17 cellular contexts compared by ENCODE assay signal in the genomic region with DNA sequence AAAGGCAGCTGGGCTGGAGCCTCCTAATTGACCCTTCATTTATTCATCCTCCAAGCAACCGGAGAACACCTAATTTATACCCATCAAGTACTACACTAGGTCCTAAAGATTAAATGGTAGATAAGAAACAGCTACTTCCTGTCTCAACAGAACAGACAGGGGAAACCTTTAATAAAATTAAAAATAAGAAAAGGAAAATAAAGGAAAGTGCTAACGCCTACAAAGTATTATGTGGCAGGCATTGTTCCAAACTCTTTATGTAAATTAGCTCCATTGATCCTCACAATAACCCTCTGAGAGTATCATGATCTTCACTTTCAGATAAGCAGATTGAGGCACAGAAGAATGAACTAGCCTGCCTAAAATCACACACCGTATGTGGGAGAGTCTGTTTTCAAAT.
"Had no signal": no experiment of that assay in that cellular context is flagged by ENCODE, and none has a peak within 500 bp of the region (broad histone marks: within the 10 kb centered on the region; RNA-seq: fewer than 3 reads in every experiment).

No MANE protein-coding gene starts in this region.

- H3K9me3 ChIP-seq: heart left ventricle, spleen, testis had no signal

- H3K27me3 ChIP-seq: dorsolateral prefrontal cortex, heart left ventricle, spleen, testis, tibial nerve had no signal

- H3K36me3 Mint-ChIP-seq: naive thymus-derived CD4-positive, alpha-beta T cell; stimulated activated naive B cell treated with anti-CD40 and anti-IgM and Interleukin-4, amounts not matched to agents 10 μg/mL and 1 μg/mL and 100 μg/mL, for 72 hours had no signal

- H3K4me1 Mint-ChIP-seq: naive thymus-derived CD4-positive, alpha-beta T cell; nephron progenitor cell; stimulated activated naive B cell treated with anti-CD40 and anti-IgM and Interleukin-4, amounts not matched to agents 10 μg/mL and 1 μg/mL and 100 μg/mL, for 72 hours; stimulated activated naive CD8-positive, alpha-beta T cell treated with anti-CD3 and anti-CD28 coated beads, Interleukin-15, amount 100 ng/mL, for 72 hours had no signal

- H3K27ac ChIP-seq: dorsolateral prefrontal cortex, heart left ventricle, spleen, testis, tibial nerve had no signal

- H3K4me3 ChIP-seq: dorsolateral prefrontal cortex, heart left ventricle, spleen, testis, tibial nerve had no signal

- H3K27ac Mint-ChIP-seq: naive thymus-derived CD4-positive, alpha-beta T cell; nephron progenitor cell; stimulated activated naive B cell treated with anti-CD40 and anti-IgM and Interleukin-4, amounts not matched to agents 10 μg/mL and 1 μg/mL and 100 μg/mL, for 72 hours; stimulated activated naive CD8-positive, alpha-beta T cell treated with anti-CD3 and anti-CD28 coated beads, Interleukin-15, amount 100 ng/mL, for 72 hours had no signal

- H3K36me3 ChIP-seq: heart left ventricle, spleen, tibial nerve had no signal

- H3K4me3 Mint-ChIP-seq: naive thymus-derived CD4-positive, alpha-beta T cell; nephron progenitor cell; stimulated activated naive B cell treated with anti-CD40 and anti-IgM and Interleukin-4, amounts not matched to agents 10 μg/mL and 1 μg/mL and 100 μg/mL, for 72 hours; stimulated activated naive CD8-positive, alpha-beta T cell treated with anti-CD3 and anti-CD28 coated beads, Interleukin-15, amount 100 ng/mL, for 72 hours had no signal

- H3K4me1 ChIP-seq: heart left ventricle, spleen, testis, tibial nerve had no signal

- H3K27me3 Mint-ChIP-seq: naive thymus-derived CD4-positive, alpha-beta T cell; stimulated activated naive B cell treated with anti-CD40 and anti-IgM and Interleukin-4, amounts not matched to agents 10 μg/mL and 1 μg/mL and 100 μg/mL, for 72 hours; stimulated activated naive CD8-positive, alpha-beta T cell treated with anti-CD3 and anti-CD28 coated beads, Interleukin-15, amount 100 ng/mL, for 72 hours had no signal

- H3K9me3 Mint-ChIP-seq: nephron progenitor cell had no signal

- DNase-seq: cortex of kidney; dorsolateral prefrontal cortex; effector CD8-positive, alpha-beta T cell; heart left ventricle; hippocampal formation; kidney glomerular epithelial cell; naive thymus-derived CD4-positive, alpha-beta T cell; nephron progenitor cell; posterior cingulate gyrus; spleen; stimulated activated CD4-positive, alpha-beta T cell treated with anti-CD3 and anti-CD28 coated beads, Interleukin-15, amount 100 ng/mL, for 24 hours; stimulated activated CD4-positive, alpha-beta T cell treated with anti-CD3 and anti-CD28 coated beads, Interleukin-2, amount 100 ng/mL, for 24 hours; stimulated activated CD4-positive, alpha-beta T cell treated with anti-CD3 and anti-CD28 coated beads, Interleukin-4, amount 100 ng/mL, for 4 hours; stimulated activated naive B cell treated with anti-CD40 and anti-IgM and Interleukin-4, amounts not matched to agents 10 μg/mL and 1 μg/mL and 100 μg/mL, for 72 hours; stimulated activated naive CD8-positive, alpha-beta T cell treated with anti-CD3 and anti-CD28 coated beads, Interleukin-15, amount 100 ng/mL, for 72 hours; testis had no signal
